Comparison of ENCODE assay signal across 13 cellular contexts in genomic region chr11:16905375-16905774, GRCh38.
DNase-seq lines count a peak whose midpoint lies in the region; TF ChIP-seq lines count a peak whose summit lies in the region.
"Had no signal": no experiment of that assay in that cellular context is flagged by ENCODE, and none has a peak within 500 bp of the region (broad histone marks: within the 10 kb centered on the region; RNA-seq: fewer than 3 reads in every experiment).

No MANE protein-coding gene starts in this region.

- no peak for TF ChIP-seq CTCF in cardiac muscle cell (IDR thresholded peaks at IDR 0.05; ENCODE audit: low read depth, low read length)

- peaks cover 56% of the 10 kb centered on the region for H3K4me1 ChIP-seq in BLaER1
- H3K4me1 ChIP-seq in cardiac muscle cell (ENCODE audit: low read depth), result peaks cover 33% of the 10 kb centered on the region
- peaks cover 3 to 16% of the 10 kb centered on the region in 2 donors for H3K4me1 ChIP-seq in muscle layer of duodenum (ENCODE audit: control insufficient read depth in 1 of 2, insufficient read depth in 2 of 2, low read length in 2 of 2)

- no peak overlapping the region for H3K4me3 ChIP-seq in BLaER1
- no peak overlapping the region for H3K4me3 ChIP-seq in cardiac muscle cell
- H3K4me3 ChIP-seq in muscle layer of duodenum (ENCODE audit: low read depth in 1 of 2, low read length in 2 of 2), result no peak overlapping the region

- H3K27ac ChIP-seq in BLaER1 (0 out of 2 replicates have a peak overlapping the region, but pooled peaks have one; percentile 23), cardiac muscle cell (peak overlapping the region; percentile 11), muscle layer of duodenum (ENCODE audit: low read length) (peak overlapping the region; percentile 31), caudate nucleus (ENCODE audit: low read depth, low read length) (no peak overlapping the region)
- H3K27ac ChIP-seq: KMS-11 had no signal

- H3K4me2 ChIP-seq in BLaER1, result peak overlapping the region; percentile 24; the same call in 1 of the 2 replicates
- H3K4me2 ChIP-seq: KMS-11 had no signal

- H3K9me3 ChIP-seq in BLaER1 (no peaks in the 10 kb centered on the region; the same call in 1 of the 2 replicates), cardiac muscle cell (ENCODE audit: low read depth) (no peaks in the 10 kb centered on the region), muscle layer of duodenum (ENCODE audit: control insufficient read depth in 1 of 2, low read length in 2 of 2) (no peaks in the 10 kb centered on the region)

- DNase-seq in NCI-H69 (lab: John Stamatoyannopoulos, UW) (peak; percentile 36), cardiac muscle cell (ENCODE audit: low read depth in 1 of 2, low spot score in 1 of 2) (no peak), NCI-H2171 treated with DMSO at 0.1 percent for 48 hours (lab: John Stamatoyannopoulos, UW) (no peak), caudate nucleus (lab: John Stamatoyannopoulos, UW) (no peak), NCI-H2107 treated with DMSO at 0.1 percent for 48 hours (lab: John Stamatoyannopoulos, UW; ENCODE audit: unreplicated experiment) (no peak)
- DNase-seq: CD8-positive, alpha-beta memory T cell; NCI-H1092 treated with DMSO at 0.1 percent for 48 hours; NCI-H187; NCI-H510A; SIG-M5 had no signal

- H3K9ac ChIP-seq in BLaER1, result no peak overlapping the region
- H3K9ac ChIP-seq: KMS-11 had no signal

- no peaks in the 10 kb centered on the region for H3K27me3 ChIP-seq in BLaER1
- no peaks in the 10 kb centered on the region for H3K27me3 ChIP-seq in cardiac muscle cell
- no peaks in the 10 kb centered on the region for H3K27me3 ChIP-seq in muscle layer of duodenum (ENCODE audit: low read depth, low read length)

- H3K36me3 ChIP-seq in BLaER1 (no peaks in the 10 kb centered on the region), cardiac muscle cell (no peaks in the 10 kb centered on the region), muscle layer of duodenum (ENCODE audit: control insufficient read depth in 1 of 2, insufficient read depth in 2 of 2, low read length in 2 of 2) (no peaks in the 10 kb centered on the region)

- no peaks in the 10 kb centered on the region for H4K20me1 ChIP-seq in BLaER1
